ENCODE assay signal across 1 cellular context in the genomic region with DNA sequence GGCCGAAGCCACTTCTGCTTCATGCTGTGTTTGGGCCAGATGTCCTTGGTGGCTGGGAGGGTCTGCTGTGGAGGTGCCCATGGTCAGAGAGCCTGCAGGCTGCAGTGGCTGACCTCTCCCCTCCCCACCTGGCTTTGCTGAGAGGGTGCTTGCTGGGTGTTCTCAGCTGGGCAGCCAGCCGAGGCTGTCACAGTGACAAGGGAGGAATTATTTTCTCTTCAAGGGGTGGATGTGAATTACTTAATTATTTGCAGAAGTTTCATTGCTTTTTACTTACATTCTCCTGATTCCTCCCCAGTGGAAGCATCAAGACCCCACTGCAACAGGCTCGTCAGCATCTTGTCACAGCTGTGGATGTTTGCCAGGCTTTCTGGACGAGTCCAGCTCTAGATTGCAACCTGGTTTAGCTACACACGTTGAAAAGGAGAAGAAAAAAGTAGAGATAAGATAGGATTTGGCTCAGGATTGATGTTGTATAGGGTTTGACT.
TF ChIP-seq lines count a peak whose summit lies in the region.

No MANE protein-coding gene starts in this region.

TF ChIP-seq in H1, 55 proteins besides CTCF, POLR2A, EP300 and RAD21:
- TF ChIP-seq HDAC2 (IDR thresholded peaks at IDR 0.05; ENCODE audit: borderline replicate concordance in 1 of 2, low read depth in 2 of 2, low read length in 2 of 2), result no peak
- no peak for TF ChIP-seq BRCA1 (IDR thresholded peaks at IDR 0.05; ENCODE audit: low read depth, low read length)
- no peak for TF ChIP-seq BCL11A (IDR thresholded peaks at IDR 0.05; ENCODE audit: low read depth in 2 of 2, low read length in 2 of 2)
- no peak for TF ChIP-seq CHD1 (IDR thresholded peaks at IDR 0.05; ENCODE audit: low read depth, low read length)
- no peak for TF ChIP-seq KDM4A (IDR thresholded peaks at IDR 0.05; ENCODE audit: low read depth, low read length, severe bottlenecking)
- TF ChIP-seq SAP30 (IDR thresholded peaks at IDR 0.05; ENCODE audit: insufficient read depth, insufficient replicate concordance, low read length), result no peak
- TF ChIP-seq CBX8 (IDR thresholded peaks at IDR 0.05; ENCODE audit: borderline replicate concordance, low read depth, low read length), result no peak
- TF ChIP-seq SIRT6 (IDR thresholded peaks at IDR 0.05; ENCODE audit: low read length), result no peak
- TF ChIP-seq SP4 (IDR thresholded peaks at IDR 0.05; ENCODE audit: low read length), result no peak
- no peak for TF ChIP-seq ZNF274 (IDR thresholded peaks at IDR 0.05; ENCODE audit: borderline replicate concordance, extremely low read depth, low read length)
- TF ChIP-seq E2F6 (IDR thresholded peaks at IDR 0.05), result no peak
- no peak for TF ChIP-seq TEAD4 (IDR thresholded peaks at IDR 0.05; ENCODE audit: low read depth, low read length)
- no peak for TF ChIP-seq RNF2 (IDR thresholded peaks at IDR 0.05; ENCODE audit: borderline replicate concordance, low read depth, low read length, missing control alignments, poor library complexity, severe bottlenecking)
- TF ChIP-seq SIN3A (conservative IDR thresholded peaks at IDR 0.05 in 1 of 2, IDR thresholded peaks at IDR 0.05 in 1 of 2; ENCODE audit: low read depth in 1 of 2, low read length in 2 of 2), result no peak
